In genomic region chr15:66235866-66236265, GRCh38 we compare ENCODE assay signal across 21 cellular contexts. TPM values are rescaled to one million over a fixed set of nuclear protein-coding genes. Genes with fewer than 3 reads are reported as not detected.
DNase-seq lines count a peak whose midpoint lies in the region; ATAC-seq, FAIRE-seq and TF ChIP-seq lines count a peak whose summit lies in the region.
"Had no signal": no experiment of that assay in that cellular context is flagged by ENCODE, and none has a peak within 500 bp of the region (broad histone marks: within the 10 kb centered on the region; RNA-seq: fewer than 3 reads in every experiment).

No MANE protein-coding gene starts in this region.

- no peak for TF ChIP-seq EP300 in GM12878 (IDR thresholded peaks at IDR 0.05; ENCODE audit: borderline replicate concordance in 1 of 2, control insufficient read depth in 1 of 2, low read depth in 2 of 2, low read length in 2 of 2)

- TF ChIP-seq CTCF in GM12878 (IDR thresholded peaks at IDR 0.05 in 2 of 3, conservative IDR thresholded peaks at IDR 0.05 in 1 of 3; ENCODE audit: control insufficient read depth in 2 of 3, extremely low read depth in 1 of 3, insufficient read depth in 1 of 3, low read depth in 3 of 3, low read length in 3 of 3) (no peak), mucosa of descending colon (IDR thresholded peaks at IDR 0.05) (no peak)

- peaks cover 0 to 3% of the 10 kb centered on the region in 2 experiments; a peak in 2 of 4 replicates for H3K27me3 ChIP-seq in GM12878 (replicated peaks in 1 of 2; ENCODE audit: control insufficient read depth in 2 of 2, insufficient read depth in 2 of 2, low read length in 1 of 2)
- H3K27me3 ChIP-seq: BLaER1 had no signal

- no peak for FAIRE-seq in GM12878 (lab: Jason Lieb, UNC)
- FAIRE-seq: G401.6, GM19239, H1 had no signal

- no peaks in the 10 kb centered on the region; the same call in 1 of the 2 replicates for H4K20me1 ChIP-seq in GM12878 (ENCODE audit: control insufficient read depth, insufficient read depth)
- H4K20me1 ChIP-seq: BLaER1 had no signal

- H3K4me1 Mint-ChIP-seq in T-helper 17 cell: no peaks in the 10 kb centered on the region
- H3K4me1 Mint-ChIP-seq: B cell; CD4-positive, CD25-positive, alpha-beta regulatory T cell had no signal

- no peaks in the 10 kb centered on the region for H3K79me2 ChIP-seq in GM12878 (ENCODE audit: control insufficient read depth, insufficient read depth, low read length)

- no peak for TF ChIP-seq POLR2A in GM12878 (IDR thresholded peaks at IDR 0.05; ENCODE audit: low read depth, low read length)

- H2AFZ ChIP-seq in GM12878 (ENCODE audit: control insufficient read depth, low read depth, low read length): no peak overlapping the region
- H2AFZ ChIP-seq: GM23248 had no signal

- ATAC-seq in T-helper 17 cell: no peak
- peak; percentile 38; the same call in 2 of the 3 replicates for ATAC-seq in GM12878
- ATAC-seq in mucosa of descending colon: no peak
- ATAC-seq: CD8-positive, alpha-beta T cell had no signal

- no TSS peak for BruUV-seq in GM12878 (replicated peaks; lab: Mats Ljungman, UMichigan)

- H3K4me3 ChIP-seq in GM12878: no peak overlapping the region
- no peak overlapping the region for H3K4me3 ChIP-seq in mucosa of descending colon
- H3K4me3 ChIP-seq: BLaER1, GM23248 had no signal

- H3K9me3 ChIP-seq in T-helper 17 cell (ENCODE audit: control insufficient read depth, low read length, poor library complexity, severe bottlenecking) (no peaks in the 10 kb centered on the region), GM12878 (replicated peaks; ENCODE audit: control insufficient read depth, insufficient read depth, low read length) (no peaks in the 10 kb centered on the region), mucosa of descending colon (no peaks in the 10 kb centered on the region)
- H3K9me3 ChIP-seq: BLaER1, Caco-2 had no signal

- H3K9ac ChIP-seq in GM12878 (ENCODE audit: control insufficient read depth, insufficient read depth, low read length): no peak overlapping the region
- H3K9ac ChIP-seq: BLaER1, GM23248 had no signal

- no peak overlapping the region for H3K4me2 ChIP-seq in GM12878 (ENCODE audit: control insufficient read depth, insufficient read depth)
- H3K4me2 ChIP-seq: BLaER1 had no signal

- H3K27me3 Mint-ChIP-seq in T-helper 17 cell: peaks cover 66% of the 10 kb centered on the region

- H3K36me3 Mint-ChIP-seq in T-helper 17 cell (ENCODE audit: low read depth): peaks cover 5% of the 10 kb centered on the region
- H3K36me3 Mint-ChIP-seq: CD4-positive, CD25-positive, alpha-beta regulatory T cell; CD8-positive, alpha-beta T cell had no signal

- H3K27ac ChIP-seq in GM12878 (ENCODE audit: control insufficient read depth, insufficient read depth): no peak overlapping the region
- H3K27ac ChIP-seq: BLaER1, C4-2B, GM23248 had no signal

- SMC1A ChIA-PET in GM12878 (lab: Charles Lee; ENCODE audit: uncharacterized antibody, unreplicated experiment): no interaction called here

- in situ Hi-C loops in GM12878 (cut with MboI): no loop called here

- RAD21 ChIA-PET in GM12878 (lab: Charles Lee; ENCODE audit: unreplicated experiment): no interaction called here

- H3K36me3 ChIP-seq in GM12878 (ENCODE audit: control insufficient read depth in 2 of 2, insufficient read depth in 2 of 2, low read length in 1 of 2): no peaks in the 10 kb centered on the region
- H3K36me3 ChIP-seq in mucosa of descending colon (ENCODE audit: low read depth): no peaks in the 10 kb centered on the region
- H3K36me3 ChIP-seq: BLaER1 had no signal

- H3K4me3 Mint-ChIP-seq in T-helper 17 cell: peak overlapping the region; percentile 41
- H3K4me3 Mint-ChIP-seq: B cell; CD4-positive, CD25-positive, alpha-beta regulatory T cell; CD8-positive, alpha-beta T cell had no signal

- CTCF ChIA-PET in GM12878 (lab: Yijun Ruan, JAX): no interaction called here

- H3K4me1 ChIP-seq in GM12878 (ENCODE audit: control insufficient read depth, insufficient read depth, low read length) (no peaks in the 10 kb centered on the region), mucosa of descending colon (ENCODE audit: low read depth) (no peaks in the 10 kb centered on the region)
- H3K4me1 ChIP-seq: BLaER1, Caco-2 had no signal

- no peak for TF ChIP-seq RAD21 in GM12878 (IDR thresholded peaks at IDR 0.05; ENCODE audit: insufficient read depth, low read depth, low read length)

- no peak for DNase-seq in T-helper 17 cell
- no peak for DNase-seq in GM12878 (ENCODE audit: low read depth, low spot score)
- peak; percentile 17 for DNase-seq in posterior vena cava (ENCODE audit: low spot score)
- DNase-seq in NK-92 (lab: John Stamatoyannopoulos, UW; ENCODE audit: unreplicated experiment): no peak
- DNase-seq in NCI-H82 (lab: John Stamatoyannopoulos, UW): no peak
- DNase-seq in mucosa of descending colon: no peak
- DNase-seq: Caco-2; CD4-positive, CD25-positive, alpha-beta regulatory T cell; CD8-positive, alpha-beta T cell; DMS153; DND-41; GM23248; H7; HCEC 1CT had no signal

- intact Hi-C loops in GM12878 (cut with micrococcal nuclease; ENCODE audit: unreplicated experiment) (no loop called here), posterior vena cava (cut with DNase I) (no loop called here), mucosa of descending colon (cut with DNase I, micrococcal nuclease) (no loop called here)

- POLR2A ChIA-PET in GM12878 (lab: Charles Lee): no interaction called here

- no peak overlapping the region for H3K27ac Mint-ChIP-seq in T-helper 17 cell
- H3K27ac Mint-ChIP-seq: B cell; CD4-positive, CD25-positive, alpha-beta regulatory T cell; CD8-positive, alpha-beta T cell had no signal

- WGBS in GM12878 (ENCODE audit: insufficient coverage, insufficient replicate concordance, low lambda C conversion rate, missing lambda C conversion rate): 11% methylated on average over 2 of the region's 2 CpGs

TF ChIP-seq in GM12878, 131 proteins besides CTCF, POLR2A, EP300 and RAD21 (continues in another document):
- TF ChIP-seq MTA3 (IDR thresholded peaks at IDR 0.05; ENCODE audit: borderline replicate concordance, low read length) (no peak), SIN3A (IDR thresholded peaks at IDR 0.05; ENCODE audit: low read depth, low read length) (no peak), LARP7 (IDR thresholded peaks at IDR 0.05) (no peak), ASH2L (IDR thresholded peaks at IDR 0.05; ENCODE audit: borderline replicate concordance, low read depth) (no peak), USF2 (IDR thresholded peaks at IDR 0.05; ENCODE audit: borderline replicate concordance, low read depth, low read length) (no peak)

RNA-seq across cellular contexts. Expression of gene MEGF11, which starts 17.7 kb away (rescaled TPM):
- not detected for total RNA-seq in T-helper 17 cell
- total RNA-seq in GM12878 (2013; cell fraction: nucleolus; rRNA removed): 0.29 and 2.2 TPM in 2 replicates
- 0.76 and 1.3 TPM in 2 replicates for total RNA-seq in GM12878 (2014; rRNA removed)
- 0.18 and 0.49 TPM in 2 replicates for total RNA-seq in GM12878 (2014; rRNA removed; fragmentation: Illumina TruSeq; extraction: Trizol)
- 0.33 and 0.64 TPM in 2 replicates for total RNA-seq in GM12878 (2021)
- polyA plus RNA-seq in GM12878 (2011; ENCODE audit: low read depth): 0.09 TPM
- polyA plus RNA-seq in GM12878 (2011; rRNA removed): 1.3 and 1.7 TPM in 2 replicates
- 0.88 and 1.9 TPM in 2 replicates for polyA plus RNA-seq in GM12878 (2011; cell fraction: cytosol; rRNA removed)
- polyA plus RNA-seq in GM12878 (2011; cell fraction: nucleus; rRNA removed): 2.9 and 4.6 TPM in 2 replicates
- 1.0 and 1.1 TPM in 2 replicates for polyA plus RNA-seq in GM12878 (2012)
- 0.27 and 0.37 TPM in 2 replicates for polyA plus RNA-seq in GM12878 (2014; fragmentation: Illumina TruSeq; extraction: Trizol)
- under 1 TPM; 0.03 to 0.84 TPM for polyA plus RNA-seq in GM12878 (2014; fragmentation: Nextera tagmentation; extraction: Ambion mirVana)
- polyA plus RNA-seq in GM12878 (2014; rRNA removed): 0.22 and 0.46 TPM in 2 replicates
- polyA plus RNA-seq in GM12878 (2016; fragmentation: Nextera tagmentation; extraction: Ambion mirVana): under 1 TPM; 0.49 to 0.78 TPM
- 1.2 and 4.3 TPM in 2 replicates for polyA minus RNA-seq in GM12878 (2011; rRNA and poly(A)+ RNA removed)
- polyA minus RNA-seq in GM12878 (2011; cell fraction: cytosol; rRNA and poly(A)+ RNA removed): not detected in 2 replicates
- polyA minus RNA-seq in GM12878 (2011; cell fraction: nucleus; rRNA and poly(A)+ RNA removed): 2.3 and 3.7 TPM in 2 replicates
- total RNA-seq in posterior vena cava: under 1 TPM in 1 of 2 donors, not detected in 1; 0.05 TPM
- under 1 TPM; 0.12 to 0.29 (median 0.19) TPM for total RNA-seq in mucosa of descending colon
- total RNA-seq: CD4-positive, CD25-positive, alpha-beta regulatory T cell; CD8-positive, alpha-beta T cell; GM23248 had no signal
- polyA plus RNA-seq: AG04450 had no signal

RNA-seq across cellular contexts. Expression of gene DIS3L, which starts 57.5 kb away (rescaled TPM):
- total RNA-seq in T-helper 17 cell (10 to 100 TPM; 22.1 to 22.3 TPM), GM12878 (2014; rRNA removed) (23.2 and 27.2 TPM in 2 replicates), GM12878 (2014; rRNA removed; fragmentation: Illumina TruSeq; extraction: Trizol) (31.0 and 31.9 TPM in 2 replicates), GM12878 (2021) (22.8 and 24.0 TPM in 2 replicates), posterior vena cava (10 to 100 TPM; 24.3 to 25.3 TPM), mucosa of descending colon (10 to 100 TPM; 15.5 to 31.9 (median 23.9) TPM)
- 49.8 and 50.4 TPM in 2 replicates for total RNA-seq in GM12878 (2013; cell fraction: nucleolus; rRNA removed)
- polyA plus RNA-seq in GM12878 (2011; ENCODE audit: low read depth): 11.4 TPM
- polyA plus RNA-seq in GM12878 (2011; rRNA removed) (27.8 and 41.2 TPM in 2 replicates), GM12878 (2014; fragmentation: Illumina TruSeq; extraction: Trizol) (28.0 and 31.3 TPM in 2 replicates), GM12878 (2014; fragmentation: Nextera tagmentation; extraction: Ambion mirVana) (10 to 100 TPM in 1 of 2 experiments, 1 to 10 TPM in 1; 7.6 to 12.8 TPM), GM12878 (2014; rRNA removed) (22.2 and 24.0 TPM in 2 replicates), GM12878 (2016; fragmentation: Nextera tagmentation; extraction: Ambion mirVana) (10 to 100 TPM; 31.6 to 33.7 TPM)
- 11.7 and 12.6 TPM in 2 replicates for polyA plus RNA-seq in GM12878 (2011; cell fraction: cytosol; rRNA removed)
- 8.4 and 17.9 TPM in 2 replicates for polyA plus RNA-seq in GM12878 (2011; cell fraction: nucleus; rRNA removed)
- polyA plus RNA-seq in GM12878 (2012): 8.5 and 10.8 TPM in 2 replicates
- 29.3 and 62.8 TPM in 2 replicates for polyA minus RNA-seq in GM12878 (2011; rRNA and poly(A)+ RNA removed)
- 9.5 and 15.9 TPM in 2 replicates for polyA minus RNA-seq in GM12878 (2011; cell fraction: cytosol; rRNA and poly(A)+ RNA removed)
- polyA minus RNA-seq in GM12878 (2011; cell fraction: nucleus; rRNA and poly(A)+ RNA removed): 13.7 and 24.4 TPM in 2 replicates
